ENCODE assay signal across 20 cellular contexts in the genomic region with DNA sequence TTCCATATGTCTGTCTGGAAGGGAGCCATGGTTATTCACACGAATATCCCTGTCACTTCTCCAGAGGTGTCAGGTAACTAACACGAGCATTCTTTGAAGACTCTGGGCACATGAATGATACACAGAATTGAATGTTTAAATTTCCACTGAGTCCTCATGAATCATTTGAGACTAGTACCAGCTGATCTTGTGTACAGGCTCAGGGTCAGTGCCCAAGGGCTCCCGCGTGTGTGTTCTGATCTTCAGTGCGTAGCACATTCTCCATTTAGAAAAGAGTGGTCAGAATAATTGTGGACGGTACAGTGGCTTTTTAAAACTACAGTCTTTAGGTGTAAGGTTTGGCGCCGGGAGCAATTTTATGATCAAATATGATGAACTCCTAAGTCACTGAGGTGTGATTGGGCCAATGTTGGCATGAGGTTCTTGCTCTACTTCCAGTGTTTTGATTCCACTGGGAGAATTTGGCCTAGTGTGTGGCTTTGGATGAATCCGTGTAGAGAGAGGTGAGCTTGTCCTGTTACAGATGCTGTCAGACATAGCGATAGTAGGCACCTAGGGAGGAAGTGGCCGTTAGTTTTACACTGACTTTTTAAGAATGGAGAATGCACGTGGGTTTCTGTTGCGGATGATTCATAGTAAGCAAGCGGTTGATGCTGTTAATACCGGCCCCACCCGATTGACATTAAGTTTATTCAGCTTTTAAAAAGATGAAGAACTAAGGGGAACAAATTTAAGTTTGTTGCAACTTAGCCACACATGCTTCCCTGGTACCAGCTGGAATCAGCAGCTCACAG. TPM values are rescaled to one million over a fixed set of nuclear protein-coding genes. Genes with fewer than 3 reads are reported as not detected.
DNase-seq lines count a peak whose midpoint lies in the region; ATAC-seq and TF ChIP-seq lines count a peak whose summit lies in the region.
"Had no signal": no experiment of that assay in that cellular context is flagged by ENCODE, and none has a peak within 500 bp of the region (broad histone marks: within the 10 kb centered on the region; RNA-seq: fewer than 3 reads in every experiment).

No MANE protein-coding gene starts in this region.

- H3K9me3 Mint-ChIP-seq in activated T-cell treated with anti-CD3 and anti-CD28 coated beads, Interleukin-2, amount 50 U/mL, for 72 hours = no peaks in the 10 kb centered on the region

- H3K27ac ChIP-seq in PC-3 (ENCODE audit: low read length) (peak overlapping the region; percentile 58), adrenal gland (peak overlapping the region; percentile 32 to 76 (median 45))
- H3K27ac ChIP-seq: stomach, vagina had no signal

- no peaks in the 10 kb centered on the region for H3K27me3 ChIP-seq in PC-3 (ENCODE audit: low read length)
- no peaks in the 10 kb centered on the region for H3K27me3 ChIP-seq in adrenal gland
- H3K27me3 ChIP-seq: stomach, vagina had no signal

- H3K4me3 Mint-ChIP-seq in activated T-cell treated with anti-CD3 and anti-CD28 coated beads, Interleukin-2, amount 50 U/mL, for 72 hours = no peak overlapping the region

- H3K4me3 ChIP-seq in PC-3 (ENCODE audit: low read length) (no peak overlapping the region), adrenal gland (no peak overlapping the region)
- H3K4me3 ChIP-seq: smooth muscle cell, stomach, vagina had no signal

- H3K9me2 ChIP-seq in PC-3 (replicated peaks; ENCODE audit: low read length) = no peaks in the 10 kb centered on the region

- TF ChIP-seq CTCF in PC-3 (conservative IDR thresholded peaks at IDR 0.05; ENCODE audit: low read depth, low read length) = no peak
- no peak for TF ChIP-seq CTCF in adrenal gland (IDR thresholded peaks at IDR 0.05)

- peak in 1 of 2 donors; percentile 79 for ATAC-seq in activated T-cell treated with anti-CD3 and anti-CD28 coated beads, Interleukin-2, amount 50 U/mL, for 72 hours (replicated peaks in 1 of 2)
- peak; percentile 67 for ATAC-seq in PC-3
- peak; percentile 59 for ATAC-seq in stimulated activated naive CD8-positive, alpha-beta T cell treated with anti-CD3 and anti-CD28 coated beads, Interleukin-15, Interleukin-2, amounts not matched to agents 100 U/mL and 50 U/mL, for 24 hours
- ATAC-seq in HG02610 (IDR thresholded peaks at IDR 0.05; ENCODE audit: unreplicated experiment) = no peak
- no peak for ATAC-seq in GM21737 (IDR thresholded peaks at IDR 0.05; ENCODE audit: unreplicated experiment)
- ATAC-seq: left ventricle myocardium superior had no signal

- H3K4me1 ChIP-seq in PC-3 (ENCODE audit: insufficient read depth, low read length) (0 out of 2 replicates have a peak, but pooled peaks cover 8% of the 10 kb centered on the region), adrenal gland (replicated peaks in 1 of 2) (peaks cover 0 to 5% of the 10 kb centered on the region in 2 donors)
- H3K4me1 ChIP-seq: vagina had no signal

- H3K36me3 Mint-ChIP-seq in activated T-cell treated with anti-CD3 and anti-CD28 coated beads, Interleukin-2, amount 50 U/mL, for 72 hours (ENCODE audit: insufficient read depth in 2 of 2) = peaks cover 3 to 24% of the 10 kb centered on the region in 2 donors

- peaks cover 39% of the 10 kb centered on the region for H3K36me3 ChIP-seq in PC-3 (ENCODE audit: low read depth, low read length)
- H3K36me3 ChIP-seq in adrenal gland (replicated peaks in 1 of 2) = peaks cover 0 to 46% of the 10 kb centered on the region in 2 donors

- intact Hi-C loops in PC-3 (cut with micrococcal nuclease) = no loop called here
- intact Hi-C loops in adrenal gland (cut with DNase I) = no loop called here

- H3F3A ChIP-seq in PC-3 (ENCODE audit: low read length, unreplicated experiment) = no peaks in the 10 kb centered on the region

- no TSS peak for BruUV-seq in PC-3 (replicated peaks; lab: Mats Ljungman, UMichigan)

- H3K9me3 ChIP-seq in PC-3 (ENCODE audit: low read length) (no peaks in the 10 kb centered on the region), adrenal gland (replicated peaks in 1 of 3) (no peaks in the 10 kb centered on the region)
- H3K9me3 ChIP-seq: stomach, vagina had no signal

- H3K79me2 ChIP-seq in PC-3 (ENCODE audit: low read length) = peaks cover 15% of the 10 kb centered on the region

- H4K20me1 ChIP-seq in PC-3 (ENCODE audit: low read length) = no peaks in the 10 kb centered on the region

- H3K4me1 Mint-ChIP-seq in activated T-cell treated with anti-CD3 and anti-CD28 coated beads, Interleukin-2, amount 50 U/mL, for 72 hours (ENCODE audit: low read depth) = peaks cover 21% of the 10 kb centered on the region

- peak overlapping the region; percentile 36 for H3K27ac Mint-ChIP-seq in activated T-cell treated with anti-CD3 and anti-CD28 coated beads, Interleukin-2, amount 50 U/mL, for 72 hours

- H3K27me3 Mint-ChIP-seq in activated T-cell treated with anti-CD3 and anti-CD28 coated beads, Interleukin-2, amount 50 U/mL, for 72 hours (ENCODE audit: low read depth) = no peaks in the 10 kb centered on the region

- no peak overlapping the region for H2AFZ ChIP-seq in PC-3 (ENCODE audit: low read length)

- WGBS in adrenal gland, 4 donors = 45 to 64% (median 60%) methylated on average over 16 of the region's 16 CpGs

- no peak for TF ChIP-seq POLR2A in adrenal gland (IDR thresholded peaks at IDR 0.05)

- H3K4me2 ChIP-seq in PC-3 (ENCODE audit: low read length) = no peak overlapping the region
- H3K4me2 ChIP-seq: smooth muscle cell had no signal

- no peak overlapping the region for H3K9ac ChIP-seq in PC-3 (ENCODE audit: low read length)

- CTCF ChIA-PET in PC-3 (lab: Charles Lee) = no interaction called here

- POLR2A ChIA-PET in PC-3 (lab: Charles Lee; ENCODE audit: unreplicated experiment) = no interaction called here

- DNase-seq in activated T-cell treated with anti-CD3 and anti-CD28 coated beads, Interleukin-2, amount 50 U/mL, for 72 hours = no peak
- no peak for DNase-seq in activated T-cell treated with anti-CD3 and anti-CD28 coated beads, Interleukin-2, amount 50 U/mL, for 1 hour
- no peak for DNase-seq in PC-3
- DNase-seq in adrenal gland = peak in 4 of 7 donors; percentile 59 to 76 (median 68)
- no peak for DNase-seq in stimulated activated naive CD8-positive, alpha-beta T cell treated with anti-CD3 and anti-CD28 coated beads, Interleukin-15, Interleukin-2, amounts not matched to agents 100 U/mL and 50 U/mL, for 24 hours
- DNase-seq in AML-193 (lab: John Stamatoyannopoulos, UW) = no peak
- DNase-seq: caudate nucleus; effector memory CD4-positive, alpha-beta T cell; foreskin fibroblast; Karpas-422; left ventricle myocardium superior; NCI-H1694 treated with DMSO at 0.1 percent for 48 hours; NCI-H446; SHP77 treated with DMSO at 0.1 percent for 48 hours; stomach; T1000 had no signal

RNA-seq across cellular contexts. Expression of gene NUP50, which starts 22.2 kb away (rescaled TPM):
- total RNA-seq in activated T-cell treated with anti-CD3 and anti-CD28 coated beads, Interleukin-2, amount 50 U/mL, for 72 hours = 100 to 1,000 TPM; 162 to 184 TPM
- total RNA-seq in PC-3 (2014; rRNA removed) (65.0 and 69.9 TPM in 2 replicates), adrenal gland (100 to 1,000 TPM in 2 of 8 donors, 10 to 100 TPM in 6; 48.9 to 126 (median 69.9) TPM)
- polyA plus RNA-seq in adrenal gland = 10 to 100 TPM; 14.9 to 45.9 (median 23.1) TPM

RNA-seq across cellular contexts. Expression of gene KIAA0930, which starts 54.8 kb away (rescaled TPM):
- 10 to 100 TPM; 25.3 to 26.4 TPM for total RNA-seq in activated T-cell treated with anti-CD3 and anti-CD28 coated beads, Interleukin-2, amount 50 U/mL, for 72 hours
- total RNA-seq in PC-3 (2014; rRNA removed) = 29.8 and 39.2 TPM in 2 replicates
- 100 to 1,000 TPM in 4 of 8 donors, 10 to 100 TPM in 4; 52.7 to 142 (median 96.4) TPM for total RNA-seq in adrenal gland
- 100 to 1,000 TPM in 2 of 3 donors, 10 to 100 TPM in 1; 43.3 to 183 (median 152) TPM for polyA plus RNA-seq in adrenal gland

Comparison
In these comparisons a context has a peak if more than half of its experiments do, and no peak if none do; other contexts are left out.
1. ATAC-seq: peak in PC-3 (single experiment) and stimulated activated naive CD8-positive, alpha-beta T cell treated with anti-CD3 and anti-CD28 coated beads, Interleukin-15, Interleukin-2, amounts not matched to agents 100 U/mL and 50 U/mL, for 24 hours (single experiment); none in HG02610 (single experiment) and GM21737 (single experiment).
2. DNase-seq: peak in adrenal gland (4 of 7); none in activated T-cell treated with anti-CD3 and anti-CD28 coated beads, Interleukin-2, amount 50 U/mL, for 72 hours (0 of 2), activated T-cell treated with anti-CD3 and anti-CD28 coated beads, Interleukin-2, amount 50 U/mL, for 1 hour (single experiment), PC-3 (single experiment), stimulated activated naive CD8-positive, alpha-beta T cell treated with anti-CD3 and anti-CD28 coated beads, Interleukin-15, Interleukin-2, amounts not matched to agents 100 U/mL and 50 U/mL, for 24 hours (single experiment) and AML-193 (0 of 2).